ENCODE assay signal across 16 cellular contexts in genomic region chr4:82275431-82276423, GRCh38.
A peak's percentile ranks its signal among the peaks of the same experiment; 100 is the strongest.
DNase-seq lines count a peak whose midpoint lies in the region; ATAC-seq and TF ChIP-seq lines count a peak whose summit lies in the region.
"Had no signal": no experiment of that assay in that cellular context is flagged by ENCODE, and none has a peak within 500 bp of the region (broad histone marks: within the 10 kb centered on the region; RNA-seq: fewer than 3 reads in every experiment).

No MANE protein-coding gene starts in this region.

- H3K4me3 ChIP-seq in Loucy (ENCODE audit: low read length, poor library complexity, severe bottlenecking) (no peak overlapping the region), gastrocnemius medialis (no peak overlapping the region)
- H3K4me3 ChIP-seq: thoracic aorta had no signal

- no peaks in the 10 kb centered on the region for H4K20me1 ChIP-seq in Loucy (ENCODE audit: insufficient read depth, low read length, poor library complexity, severe bottlenecking)

- H3K27ac ChIP-seq in gastrocnemius medialis: no peak overlapping the region
- H3K27ac ChIP-seq: brain microvascular endothelial cell, thoracic aorta had no signal

- no peak for DNase-seq in natural killer cell treated with Interleukin-12 subunit alpha and Interleukin-12 subunit beta and Interleukin-15 and Interleukin-18, amount 100 ng/mL, for 72 hours (ENCODE audit: low spot score)
- DNase-seq in natural killer cell: no peak
- DNase-seq in effector memory CD8-positive, alpha-beta T cell: no peak
- no peak for DNase-seq in gastrocnemius medialis
- DNase-seq: activated CD4-positive, alpha-beta T cell treated with anti-CD3 and anti-CD28 coated beads for 1 hour; brain microvascular endothelial cell; NCI-H1417; SHP77 treated with DMSO at 0.1 percent for 48 hours; stimulated activated CD4-positive, alpha-beta T cell treated with anti-CD3 and anti-CD28 coated beads, Interleukin-2, amount 100 ng/mL, for 24 hours; T-helper 2 cell had no signal

- no peak overlapping the region for H3K4me3 Mint-ChIP-seq in natural killer cell treated with Interleukin-12 subunit alpha and Interleukin-12 subunit beta and Interleukin-15 and Interleukin-18, amount 100 ng/mL, for 72 hours
- H3K4me3 Mint-ChIP-seq in natural killer cell: no peak overlapping the region
- no peak overlapping the region for H3K4me3 Mint-ChIP-seq in effector memory CD8-positive, alpha-beta T cell

- peak overlapping the region in 1 of 2 donors; percentile 24 for H3K27ac Mint-ChIP-seq in natural killer cell treated with Interleukin-12 subunit alpha and Interleukin-12 subunit beta and Interleukin-15 and Interleukin-18, amount 100 ng/mL, for 72 hours
- no peak overlapping the region for H3K27ac Mint-ChIP-seq in natural killer cell
- no peak overlapping the region for H3K27ac Mint-ChIP-seq in effector memory CD8-positive, alpha-beta T cell

- H3K9me2 ChIP-seq in Loucy (replicated peaks; ENCODE audit: low read depth, low read length): no peaks in the 10 kb centered on the region

- TF ChIP-seq CTCF in natural killer cell (IDR thresholded peaks at IDR 0.05) (no peak), Loucy (conservative IDR thresholded peaks at IDR 0.05; ENCODE audit: low read length) (peak; percentile 61), gastrocnemius medialis (IDR thresholded peaks at IDR 0.05 in 4 of 5, conservative IDR thresholded peaks at IDR 0.05 in 1 of 5) (no peak)

- no peak overlapping the region for H3K9ac ChIP-seq in Loucy (ENCODE audit: low read depth, low read length, poor library complexity, severe bottlenecking)

- H3K27me3 ChIP-seq in Loucy (ENCODE audit: insufficient read depth, low read length, poor library complexity, severe bottlenecking) (no peaks in the 10 kb centered on the region), gastrocnemius medialis (no peaks in the 10 kb centered on the region)
- H3K27me3 ChIP-seq: brain microvascular endothelial cell had no signal

- intact Hi-C loops in natural killer cell (cut with micrococcal nuclease) (no loop called here), gastrocnemius medialis (cut with DNase I; ENCODE audit: low total_unique reads) (no loop called here)

- H3K4me2 ChIP-seq in Loucy (ENCODE audit: low read depth, low read length, poor library complexity, severe bottlenecking): no peak overlapping the region

- H3K36me3 Mint-ChIP-seq in natural killer cell treated with Interleukin-12 subunit alpha and Interleukin-12 subunit beta and Interleukin-15 and Interleukin-18, amount 100 ng/mL, for 72 hours: no peaks in the 10 kb centered on the region
- H3K36me3 Mint-ChIP-seq in natural killer cell: no peaks in the 10 kb centered on the region
- no peaks in the 10 kb centered on the region for H3K36me3 Mint-ChIP-seq in effector memory CD8-positive, alpha-beta T cell (ENCODE audit: insufficient read depth)

- peaks cover 17 to 30% of the 10 kb centered on the region in 2 donors for H3K27me3 Mint-ChIP-seq in natural killer cell treated with Interleukin-12 subunit alpha and Interleukin-12 subunit beta and Interleukin-15 and Interleukin-18, amount 100 ng/mL, for 72 hours
- peaks cover 6 to 11% of the 10 kb centered on the region in 2 donors for H3K27me3 Mint-ChIP-seq in natural killer cell (ENCODE audit: low read depth in 2 of 2)
- H3K27me3 Mint-ChIP-seq in effector memory CD8-positive, alpha-beta T cell: peaks cover 13 to 16% of the 10 kb centered on the region in 2 donors

- H3K4me1 Mint-ChIP-seq in natural killer cell treated with Interleukin-12 subunit alpha and Interleukin-12 subunit beta and Interleukin-15 and Interleukin-18, amount 100 ng/mL, for 72 hours (ENCODE audit: low read depth in 2 of 2): peaks cover 17 to 20% of the 10 kb centered on the region in 2 donors
- peaks cover 6 to 7% of the 10 kb centered on the region in 2 donors for H3K4me1 Mint-ChIP-seq in natural killer cell
- peaks cover 0 to 3% of the 10 kb centered on the region in 2 donors for H3K4me1 Mint-ChIP-seq in effector memory CD8-positive, alpha-beta T cell (ENCODE audit: low read depth in 2 of 2)

- H3F3A ChIP-seq in Loucy (ENCODE audit: low read depth): no peaks in the 10 kb centered on the region

- in situ Hi-C loops in gastrocnemius medialis (cut with MboI; ENCODE audit: low sequenced_read_pairs in 4 of 4): loop anchor here in 2 of 4 donors (10.0 to 25.0 kb wide), 2 partner anchors 813 to 871 kb away; partner anchors contain the start of gene RASGEF1B (in 1 of the 2)

- H3K9me3 Mint-ChIP-seq in natural killer cell treated with Interleukin-12 subunit alpha and Interleukin-12 subunit beta and Interleukin-15 and Interleukin-18, amount 100 ng/mL, for 72 hours: no peaks in the 10 kb centered on the region
- H3K9me3 Mint-ChIP-seq in natural killer cell: no peaks in the 10 kb centered on the region
- H3K9me3 Mint-ChIP-seq in effector memory CD8-positive, alpha-beta T cell: no peaks in the 10 kb centered on the region

- no peaks in the 10 kb centered on the region for H3K79me2 ChIP-seq in Loucy (ENCODE audit: insufficient read depth, low read length)

- no peak for TF ChIP-seq POLR2A in gastrocnemius medialis (IDR thresholded peaks at IDR 0.05)

- no peaks in the 10 kb centered on the region for H3K4me1 ChIP-seq in Loucy (ENCODE audit: insufficient read depth, low read length, poor library complexity, severe bottlenecking)
- no peaks in the 10 kb centered on the region for H3K4me1 ChIP-seq in gastrocnemius medialis

- peak; percentile 24 to 49 for ATAC-seq in natural killer cell treated with Interleukin-12 subunit alpha and Interleukin-12 subunit beta and Interleukin-15 and Interleukin-18, amount 100 ng/mL, for 72 hours
- ATAC-seq in natural killer cell: no peak
- ATAC-seq in effector memory CD8-positive, alpha-beta T cell (replicated peaks): peak; percentile 54
- ATAC-seq in HG03571 (IDR thresholded peaks at IDR 0.05; ENCODE audit: unreplicated experiment): no peak
- ATAC-seq in gastrocnemius medialis: no peak
- no peak for ATAC-seq in GM21526 (IDR thresholded peaks at IDR 0.05; ENCODE audit: low FRiP score, unreplicated experiment)
- ATAC-seq in GM19455 (IDR thresholded peaks at IDR 0.05; ENCODE audit: unreplicated experiment): no peak

- H3K9me3 ChIP-seq in Loucy (ENCODE audit: insufficient read depth, low read depth, low read length): no peaks in the 10 kb centered on the region
- H3K9me3 ChIP-seq in gastrocnemius medialis: no peaks in the 10 kb centered on the region
- H3K9me3 ChIP-seq: Caco-2, thoracic aorta had no signal

- H2AFZ ChIP-seq in Loucy (ENCODE audit: low read length): peak overlapping the region; percentile 54; the same call in 1 of the 2 replicates

- H3K36me3 ChIP-seq in Loucy (ENCODE audit: insufficient read depth, low read length): no peaks in the 10 kb centered on the region
- no peaks in the 10 kb centered on the region for H3K36me3 ChIP-seq in gastrocnemius medialis
- H3K36me3 ChIP-seq: brain microvascular endothelial cell, thoracic aorta had no signal

Comparison
In these comparisons a context has a peak if more than half of its experiments do, and no peak if none do; other contexts are left out.
1. ATAC-seq: peak in natural killer cell treated with Interleukin-12 subunit alpha and Interleukin-12 subunit beta and Interleukin-15 and Interleukin-18, amount 100 ng/mL, for 72 hours (2 of 2) and effector memory CD8-positive, alpha-beta T cell (single experiment); none in natural killer cell (0 of 3), HG03571 (single experiment), gastrocnemius medialis (0 of 2), GM21526 (single experiment) and GM19455 (single experiment).